In the genomic region with DNA sequence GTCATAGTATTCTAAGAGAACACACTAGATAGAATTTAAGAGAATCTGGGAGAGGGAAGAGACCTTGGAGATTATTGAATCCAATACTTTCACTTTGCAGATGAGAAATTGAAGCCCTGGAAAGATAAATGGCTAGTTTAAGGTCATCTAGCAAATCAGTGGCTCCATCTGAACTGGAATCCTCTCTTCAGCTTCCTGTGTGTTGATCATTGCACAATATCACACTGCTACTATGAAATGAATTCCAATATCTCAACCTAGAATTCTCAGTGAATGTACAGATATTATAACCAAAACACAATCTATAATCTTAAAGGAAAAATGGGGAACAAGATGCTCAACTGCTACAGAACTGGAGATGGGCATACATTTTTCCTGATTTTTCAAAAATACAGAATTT, we compare ENCODE assay signal across 23 cellular contexts.
"Had no signal": no experiment of that assay in that cellular context is flagged by ENCODE, and none has a peak within 500 bp of the region (broad histone marks: within the 10 kb centered on the region; RNA-seq: fewer than 3 reads in every experiment).

No MANE protein-coding gene starts in this region.

- H3K9me3 ChIP-seq: gastroesophageal sphincter, psoas muscle, spleen, tibial nerve had no signal

- H3K27ac ChIP-seq: coronary artery, gastroesophageal sphincter, parathyroid adenoma, psoas muscle, spleen, tibial nerve had no signal

- ATAC-seq: gastroesophageal sphincter; left cardiac atrium; left ventricle myocardium superior; psoas muscle; sciatic nerve; stimulated activated memory B cell treated with anti-CD40 and anti-IgM and Interleukin-4, amounts not matched to agents 10 μg/mL and 1 μg/mL and 100 μg/mL, for 72 hours had no signal

- H3K4me3 ChIP-seq: coronary artery, gastroesophageal sphincter, lung, psoas muscle, spleen, tibial nerve had no signal

- H3K4me1 ChIP-seq: gastroesophageal sphincter, parathyroid adenoma, psoas muscle, spleen, tibial nerve had no signal

- H3K27me3 ChIP-seq: gastroesophageal sphincter, spleen, tibial nerve had no signal

- H3K36me3 ChIP-seq: gastroesophageal sphincter, spleen, tibial nerve had no signal

- DNase-seq: effector CD4-positive, alpha-beta T cell; endodermal cell; erythroblast; glutamatergic neuron; immature natural killer cell; kidney; left cardiac atrium; left ventricle myocardium superior; mesendoderm; naive B cell; nephron progenitor cell; psoas muscle; spleen; stimulated activated CD4-positive, alpha-beta T cell treated with anti-CD3 and anti-CD28 coated beads, Interleukin-15, amount 100 ng/mL, for 24 hours; stimulated activated CD4-positive, alpha-beta T cell treated with anti-CD3 and anti-CD28 coated beads, Interleukin-1b, Interleukin-23, amount 100 ng/mL, for 48 hours; stimulated activated CD4-positive, alpha-beta T cell treated with anti-CD3 and anti-CD28 coated beads, Interleukin-4, amount 100 ng/mL, for 24 hours had no signal
